Comparison of ENCODE assay signal across 1 cellular context in genomic region chr1:227518876-227519275, GRCh38.
TF ChIP-seq lines count a peak whose summit lies in the region.

No MANE protein-coding gene starts in this region.

TF ChIP-seq in GM12878, 131 proteins besides CTCF, POLR2A, EP300 and RAD21 (continued from another document):
- TF ChIP-seq, protein P1, sequence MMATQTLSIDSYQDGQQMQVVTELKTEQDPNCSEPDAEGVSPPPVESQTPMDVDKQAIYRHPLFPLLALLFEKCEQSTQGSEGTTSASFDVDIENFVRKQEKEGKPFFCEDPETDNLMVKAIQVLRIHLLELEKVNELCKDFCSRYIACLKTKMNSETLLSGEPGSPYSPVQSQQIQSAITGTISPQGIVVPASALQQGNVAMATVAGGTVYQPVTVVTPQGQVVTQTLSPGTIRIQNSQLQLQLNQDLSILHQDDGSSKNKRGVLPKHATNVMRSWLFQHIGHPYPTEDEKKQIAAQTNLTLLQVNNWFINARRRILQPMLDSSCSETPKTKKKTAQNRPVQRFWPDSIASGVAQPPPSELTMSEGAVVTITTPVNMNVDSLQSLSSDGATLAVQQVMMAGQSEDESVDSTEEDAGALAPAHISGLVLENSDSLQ (IDR thresholded peaks at IDR 0.05): no peak
- no peak for TF ChIP-seq HDAC6 (IDR thresholded peaks at IDR 0.05; ENCODE audit: unreplicated experiment)
- TF ChIP-seq CREM (IDR thresholded peaks at IDR 0.05; ENCODE audit: low read depth): no peak
- no peak for TF ChIP-seq IKZF1 (conservative IDR thresholded peaks at IDR 0.05)
- no peak for TF ChIP-seq SIN3A (IDR thresholded peaks at IDR 0.05; ENCODE audit: low read depth, low read length)
- no peak for TF ChIP-seq ASH2L (IDR thresholded peaks at IDR 0.05; ENCODE audit: borderline replicate concordance, low read depth)
- no peak for TF ChIP-seq ZSCAN29 (IDR thresholded peaks at IDR 0.05)
- no peak for TF ChIP-seq SREBF1 (IDR thresholded peaks at IDR 0.05; ENCODE audit: low read length)
- no peak for TF ChIP-seq SUPT20H (IDR thresholded peaks at IDR 0.05; ENCODE audit: borderline replicate concordance, control insufficient read depth, low read depth, low read length)
- no peak for TF ChIP-seq CHD1 (IDR thresholded peaks at IDR 0.05; ENCODE audit: low read depth, low read length)
- TF ChIP-seq, protein P2, sequence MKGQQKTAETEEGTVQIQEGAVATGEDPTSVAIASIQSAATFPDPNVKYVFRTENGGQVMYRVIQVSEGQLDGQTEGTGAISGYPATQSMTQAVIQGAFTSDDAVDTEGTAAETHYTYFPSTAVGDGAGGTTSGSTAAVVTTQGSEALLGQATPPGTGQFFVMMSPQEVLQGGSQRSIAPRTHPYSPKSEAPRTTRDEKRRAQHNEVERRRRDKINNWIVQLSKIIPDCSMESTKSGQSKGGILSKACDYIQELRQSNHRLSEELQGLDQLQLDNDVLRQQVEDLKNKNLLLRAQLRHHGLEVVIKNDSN (IDR thresholded peaks at IDR 0.05; ENCODE audit: borderline replicate concordance, extremely low read length, insufficient read depth, low read depth, low read length): no peak
- no peak for TF ChIP-seq HSF1 (IDR thresholded peaks at IDR 0.05; ENCODE audit: low read depth, low read length)
- TF ChIP-seq, protein P3, sequence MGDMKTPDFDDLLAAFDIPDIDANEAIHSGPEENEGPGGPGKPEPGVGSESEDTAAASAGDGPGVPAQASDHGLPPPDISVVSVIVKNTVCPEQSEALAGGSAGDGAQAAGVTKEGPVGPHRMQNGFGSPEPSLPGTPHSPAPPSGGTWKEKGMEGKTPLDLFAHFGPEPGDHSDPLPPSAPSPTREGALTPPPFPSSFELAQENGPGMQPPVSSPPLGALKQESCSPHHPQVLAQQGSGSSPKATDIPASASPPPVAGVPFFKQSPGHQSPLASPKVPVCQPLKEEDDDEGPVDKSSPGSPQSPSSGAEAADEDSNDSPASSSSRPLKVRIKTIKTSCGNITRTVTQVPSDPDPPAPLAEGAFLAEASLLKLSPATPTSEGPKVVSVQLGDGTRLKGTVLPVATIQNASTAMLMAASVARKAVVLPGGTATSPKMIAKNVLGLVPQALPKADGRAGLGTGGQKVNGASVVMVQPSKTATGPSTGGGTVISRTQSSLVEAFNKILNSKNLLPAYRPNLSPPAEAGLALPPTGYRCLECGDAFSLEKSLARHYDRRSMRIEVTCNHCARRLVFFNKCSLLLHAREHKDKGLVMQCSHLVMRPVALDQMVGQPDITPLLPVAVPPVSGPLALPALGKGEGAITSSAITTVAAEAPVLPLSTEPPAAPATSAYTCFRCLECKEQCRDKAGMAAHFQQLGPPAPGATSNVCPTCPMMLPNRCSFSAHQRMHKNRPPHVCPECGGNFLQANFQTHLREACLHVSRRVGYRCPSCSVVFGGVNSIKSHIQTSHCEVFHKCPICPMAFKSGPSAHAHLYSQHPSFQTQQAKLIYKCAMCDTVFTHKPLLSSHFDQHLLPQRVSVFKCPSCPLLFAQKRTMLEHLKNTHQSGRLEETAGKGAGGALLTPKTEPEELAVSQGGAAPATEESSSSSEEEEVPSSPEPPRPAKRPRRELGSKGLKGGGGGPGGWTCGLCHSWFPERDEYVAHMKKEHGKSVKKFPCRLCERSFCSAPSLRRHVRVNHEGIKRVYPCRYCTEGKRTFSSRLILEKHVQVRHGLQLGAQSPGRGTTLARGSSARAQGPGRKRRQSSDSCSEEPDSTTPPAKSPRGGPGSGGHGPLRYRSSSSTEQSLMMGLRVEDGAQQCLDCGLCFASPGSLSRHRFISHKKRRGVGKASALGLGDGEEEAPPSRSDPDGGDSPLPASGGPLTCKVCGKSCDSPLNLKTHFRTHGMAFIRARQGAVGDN (IDR thresholded peaks at IDR 0.05): no peak
- TF ChIP-seq BACH1 (IDR thresholded peaks at IDR 0.05; ENCODE audit: borderline replicate concordance): no peak
- no peak for TF ChIP-seq BCL3 (IDR thresholded peaks at IDR 0.05; ENCODE audit: borderline replicate concordance, insufficient read depth, low read depth, low read length, poor library complexity, severe bottlenecking)
- TF ChIP-seq SRF (IDR thresholded peaks at IDR 0.05; ENCODE audit: low read depth in 2 of 2, low read length in 2 of 2): no peak
- TF ChIP-seq ATF7 (IDR thresholded peaks at IDR 0.05; ENCODE audit: low read depth): no peak
- no peak for TF ChIP-seq IKZF2 (IDR thresholded peaks at IDR 0.05)
